Comparison of ENCODE assay signal across 2 cellular contexts in the genomic region with DNA sequence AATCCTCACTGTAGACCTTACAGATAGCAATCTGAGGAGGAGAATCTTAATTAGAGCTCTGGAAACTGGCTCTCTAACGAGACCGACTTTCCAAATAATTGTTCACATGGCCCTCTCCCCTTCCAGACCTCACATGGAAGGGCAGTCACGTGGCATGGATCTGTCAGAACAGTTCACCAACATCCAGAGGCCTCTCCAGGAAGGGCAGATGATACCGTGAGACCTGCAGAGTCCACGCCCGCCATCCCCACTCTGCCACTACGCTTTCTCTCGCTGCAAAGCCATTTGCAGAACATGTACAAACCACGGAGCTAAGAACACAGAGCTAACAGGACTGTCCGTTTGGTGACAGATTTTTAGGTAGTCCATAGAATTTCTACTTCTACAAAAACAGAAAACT.
A peak's percentile ranks its signal among the peaks of the same experiment; 100 is the strongest.
TF ChIP-seq lines count a peak whose summit lies in the region.

No MANE protein-coding gene starts in this region.

TF ChIP-seq in GM23338, 12 proteins besides CTCF, POLR2A, EP300 and RAD21:
- TF ChIP-seq EZH2phosphoT487 (IDR thresholded peaks at IDR 0.05; ENCODE audit: unreplicated experiment) (no peak), CREB1 (CRISPR knock-in tag; IDR thresholded peaks at IDR 0.05; ENCODE audit: low read depth) (no peak), JUNB (IDR thresholded peaks at IDR 0.05; ENCODE audit: unreplicated experiment) (no peak), POLR2AphosphoS5 (IDR thresholded peaks at IDR 0.05; ENCODE audit: low read depth) (no peak), STAT1 (IDR thresholded peaks at IDR 0.05; ENCODE audit: unreplicated experiment) (no peak), EZH2 (IDR thresholded peaks at IDR 0.05; ENCODE audit: low read depth, unreplicated experiment) (no peak), NANOG (IDR thresholded peaks at IDR 0.05; ENCODE audit: borderline replicate concordance) (no peak)
- TF ChIP-seq, protein P1, sequence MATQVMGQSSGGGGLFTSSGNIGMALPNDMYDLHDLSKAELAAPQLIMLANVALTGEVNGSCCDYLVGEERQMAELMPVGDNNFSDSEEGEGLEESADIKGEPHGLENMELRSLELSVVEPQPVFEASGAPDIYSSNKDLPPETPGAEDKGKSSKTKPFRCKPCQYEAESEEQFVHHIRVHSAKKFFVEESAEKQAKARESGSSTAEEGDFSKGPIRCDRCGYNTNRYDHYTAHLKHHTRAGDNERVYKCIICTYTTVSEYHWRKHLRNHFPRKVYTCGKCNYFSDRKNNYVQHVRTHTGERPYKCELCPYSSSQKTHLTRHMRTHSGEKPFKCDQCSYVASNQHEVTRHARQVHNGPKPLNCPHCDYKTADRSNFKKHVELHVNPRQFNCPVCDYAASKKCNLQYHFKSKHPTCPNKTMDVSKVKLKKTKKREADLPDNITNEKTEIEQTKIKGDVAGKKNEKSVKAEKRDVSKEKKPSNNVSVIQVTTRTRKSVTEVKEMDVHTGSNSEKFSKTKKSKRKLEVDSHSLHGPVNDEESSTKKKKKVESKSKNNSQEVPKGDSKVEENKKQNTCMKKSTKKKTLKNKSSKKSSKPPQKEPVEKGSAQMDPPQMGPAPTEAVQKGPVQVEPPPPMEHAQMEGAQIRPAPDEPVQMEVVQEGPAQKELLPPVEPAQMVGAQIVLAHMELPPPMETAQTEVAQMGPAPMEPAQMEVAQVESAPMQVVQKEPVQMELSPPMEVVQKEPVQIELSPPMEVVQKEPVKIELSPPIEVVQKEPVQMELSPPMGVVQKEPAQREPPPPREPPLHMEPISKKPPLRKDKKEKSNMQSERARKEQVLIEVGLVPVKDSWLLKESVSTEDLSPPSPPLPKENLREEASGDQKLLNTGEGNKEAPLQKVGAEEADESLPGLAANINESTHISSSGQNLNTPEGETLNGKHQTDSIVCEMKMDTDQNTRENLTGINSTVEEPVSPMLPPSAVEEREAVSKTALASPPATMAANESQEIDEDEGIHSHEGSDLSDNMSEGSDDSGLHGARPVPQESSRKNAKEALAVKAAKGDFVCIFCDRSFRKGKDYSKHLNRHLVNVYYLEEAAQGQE (IDR thresholded peaks at IDR 0.05; ENCODE audit: unreplicated experiment) = no peak

TF ChIP-seq in K562, 482 proteins besides CTCF, POLR2A, EP300 and RAD21:
- no peak for TF ChIP-seq ZNF217 (CRISPR knock-in tag; IDR thresholded peaks at IDR 0.05)
- TF ChIP-seq, protein P2, sequence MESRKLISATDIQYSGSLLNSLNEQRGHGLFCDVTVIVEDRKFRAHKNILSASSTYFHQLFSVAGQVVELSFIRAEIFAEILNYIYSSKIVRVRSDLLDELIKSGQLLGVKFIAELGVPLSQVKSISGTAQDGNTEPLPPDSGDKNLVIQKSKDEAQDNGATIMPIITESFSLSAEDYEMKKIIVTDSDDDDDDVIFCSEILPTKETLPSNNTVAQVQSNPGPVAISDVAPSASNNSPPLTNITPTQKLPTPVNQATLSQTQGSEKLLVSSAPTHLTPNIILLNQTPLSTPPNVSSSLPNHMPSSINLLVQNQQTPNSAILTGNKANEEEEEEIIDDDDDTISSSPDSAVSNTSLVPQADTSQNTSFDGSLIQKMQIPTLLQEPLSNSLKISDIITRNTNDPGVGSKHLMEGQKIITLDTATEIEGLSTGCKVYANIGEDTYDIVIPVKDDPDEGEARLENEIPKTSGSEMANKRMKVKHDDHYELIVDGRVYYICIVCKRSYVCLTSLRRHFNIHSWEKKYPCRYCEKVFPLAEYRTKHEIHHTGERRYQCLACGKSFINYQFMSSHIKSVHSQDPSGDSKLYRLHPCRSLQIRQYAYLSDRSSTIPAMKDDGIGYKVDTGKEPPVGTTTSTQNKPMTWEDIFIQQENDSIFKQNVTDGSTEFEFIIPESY (CRISPR knock-in tag; IDR thresholded peaks at IDR 0.05) = peak; percentile 90
- TF ChIP-seq MTF1 (CRISPR knock-in tag; IDR thresholded peaks at IDR 0.05; ENCODE audit: borderline replicate concordance) = no peak
